Comparison of ENCODE assay signal across 1 cellular context in the genomic region with DNA sequence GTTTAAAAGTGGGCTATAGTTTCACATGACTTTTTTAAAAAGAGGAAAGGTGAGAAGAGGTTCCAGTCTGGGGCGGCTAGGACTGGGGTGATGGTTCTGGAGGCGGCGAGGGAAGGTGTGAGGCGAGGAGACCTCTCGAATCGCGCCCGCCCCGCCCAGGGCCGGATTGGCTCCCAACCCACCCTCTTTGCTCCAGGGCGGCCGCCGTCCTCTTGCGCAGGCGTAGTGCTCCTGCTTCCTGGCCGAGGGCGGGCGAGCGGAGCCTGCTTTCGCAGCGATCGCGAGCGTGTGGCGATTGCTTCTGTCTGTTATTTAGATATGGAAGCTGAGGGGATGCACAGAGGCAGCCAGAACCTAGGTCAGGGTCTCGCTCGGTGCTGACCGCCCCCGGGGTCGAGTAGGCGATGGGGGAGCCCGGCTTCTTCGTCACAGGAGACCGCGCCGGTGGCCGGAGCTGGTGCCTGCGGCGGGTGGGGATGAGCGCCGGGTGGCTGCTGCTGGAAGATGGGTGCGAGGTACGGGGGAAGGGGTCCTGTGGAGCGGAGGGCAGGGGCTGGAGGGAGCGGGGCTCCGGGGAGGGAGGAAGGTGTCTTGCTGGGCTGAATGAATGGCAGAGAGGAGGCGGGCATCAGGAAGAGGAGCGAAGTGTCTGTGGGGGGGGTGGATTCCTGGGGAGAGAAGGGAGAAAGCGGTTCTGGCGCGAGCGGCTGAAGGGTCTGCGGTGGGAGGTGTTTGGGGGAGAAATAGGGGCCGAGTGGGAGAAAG.
TF ChIP-seq lines count a peak whose summit lies in the region.

A gene with protein sequence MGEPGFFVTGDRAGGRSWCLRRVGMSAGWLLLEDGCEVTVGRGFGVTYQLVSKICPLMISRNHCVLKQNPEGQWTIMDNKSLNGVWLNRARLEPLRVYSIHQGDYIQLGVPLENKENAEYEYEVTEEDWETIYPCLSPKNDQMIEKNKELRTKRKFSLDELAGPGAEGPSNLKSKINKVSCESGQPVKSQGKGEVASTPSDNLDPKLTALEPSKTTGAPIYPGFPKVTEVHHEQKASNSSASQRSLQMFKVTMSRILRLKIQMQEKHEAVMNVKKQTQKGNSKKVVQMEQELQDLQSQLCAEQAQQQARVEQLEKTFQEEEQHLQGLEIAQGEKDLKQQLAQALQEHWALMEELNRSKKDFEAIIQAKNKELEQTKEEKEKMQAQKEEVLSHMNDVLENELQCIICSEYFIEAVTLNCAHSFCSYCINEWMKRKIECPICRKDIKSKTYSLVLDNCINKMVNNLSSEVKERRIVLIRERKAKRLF (plus strand): TSS at position 223 of the 765 bp plus-strand sequence. CDS start 182 bp downstream, at position 405.

TF ChIP-seq in HepG2, 621 proteins besides CTCF, POLR2A, EP300 and RAD21 (continued from another document and continues in another):
- TF ChIP-seq, protein P1, sequence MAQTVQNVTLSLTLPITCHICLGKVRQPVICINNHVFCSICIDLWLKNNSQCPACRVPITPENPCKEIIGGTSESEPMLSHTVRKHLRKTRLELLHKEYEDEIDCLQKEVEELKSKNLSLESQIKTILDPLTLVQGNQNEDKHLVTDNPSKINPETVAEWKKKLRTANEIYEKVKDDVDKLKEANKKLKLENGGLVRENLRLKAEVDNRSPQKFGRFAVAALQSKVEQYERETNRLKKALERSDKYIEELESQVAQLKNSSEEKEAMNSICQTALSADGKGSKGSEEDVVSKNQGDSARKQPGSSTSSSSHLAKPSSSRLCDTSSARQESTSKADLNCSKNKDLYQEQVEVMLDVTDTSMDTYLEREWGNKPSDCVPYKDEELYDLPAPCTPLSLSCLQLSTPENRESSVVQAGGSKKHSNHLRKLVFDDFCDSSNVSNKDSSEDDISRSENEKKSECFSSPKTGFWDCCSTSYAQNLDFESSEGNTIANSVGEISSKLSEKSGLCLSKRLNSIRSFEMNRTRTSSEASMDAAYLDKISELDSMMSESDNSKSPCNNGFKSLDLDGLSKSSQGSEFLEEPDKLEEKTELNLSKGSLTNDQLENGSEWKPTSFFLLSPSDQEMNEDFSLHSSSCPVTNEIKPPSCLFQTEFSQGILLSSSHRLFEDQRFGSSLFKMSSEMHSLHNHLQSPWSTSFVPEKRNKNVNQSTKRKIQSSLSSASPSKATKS (CRISPR knock-in tag; IDR thresholded peaks at IDR 0.05): no peak
- TF ChIP-seq PHF5A (CRISPR knock-in tag; IDR thresholded peaks at IDR 0.05; ENCODE audit: low read depth, unreplicated experiment): no peak
- TF ChIP-seq SMAD1 (CRISPR knock-in tag; IDR thresholded peaks at IDR 0.05; ENCODE audit: borderline replicate concordance, low read depth): no peak; the same call in 1 of the 2 replicates
- TF ChIP-seq EED (CRISPR knock-in tag; IDR thresholded peaks at IDR 0.05): no peak
- TF ChIP-seq, protein P2, sequence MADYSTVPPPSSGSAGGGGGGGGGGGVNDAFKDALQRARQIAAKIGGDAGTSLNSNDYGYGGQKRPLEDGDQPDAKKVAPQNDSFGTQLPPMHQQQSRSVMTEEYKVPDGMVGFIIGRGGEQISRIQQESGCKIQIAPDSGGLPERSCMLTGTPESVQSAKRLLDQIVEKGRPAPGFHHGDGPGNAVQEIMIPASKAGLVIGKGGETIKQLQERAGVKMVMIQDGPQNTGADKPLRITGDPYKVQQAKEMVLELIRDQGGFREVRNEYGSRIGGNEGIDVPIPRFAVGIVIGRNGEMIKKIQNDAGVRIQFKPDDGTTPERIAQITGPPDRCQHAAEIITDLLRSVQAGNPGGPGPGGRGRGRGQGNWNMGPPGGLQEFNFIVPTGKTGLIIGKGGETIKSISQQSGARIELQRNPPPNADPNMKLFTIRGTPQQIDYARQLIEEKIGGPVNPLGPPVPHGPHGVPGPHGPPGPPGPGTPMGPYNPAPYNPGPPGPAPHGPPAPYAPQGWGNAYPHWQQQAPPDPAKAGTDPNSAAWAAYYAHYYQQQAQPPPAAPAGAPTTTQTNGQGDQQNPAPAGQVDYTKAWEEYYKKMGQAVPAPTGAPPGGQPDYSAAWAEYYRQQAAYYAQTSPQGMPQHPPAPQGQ (CRISPR knock-in tag; IDR thresholded peaks at IDR 0.05; ENCODE audit: borderline replicate concordance): no peak
- peak; percentile 73; the same call in 1 of the 2 replicates for TF ChIP-seq ZNF264 (CRISPR knock-in tag; IDR thresholded peaks at IDR 0.05)
- TF ChIP-seq, protein P3, sequence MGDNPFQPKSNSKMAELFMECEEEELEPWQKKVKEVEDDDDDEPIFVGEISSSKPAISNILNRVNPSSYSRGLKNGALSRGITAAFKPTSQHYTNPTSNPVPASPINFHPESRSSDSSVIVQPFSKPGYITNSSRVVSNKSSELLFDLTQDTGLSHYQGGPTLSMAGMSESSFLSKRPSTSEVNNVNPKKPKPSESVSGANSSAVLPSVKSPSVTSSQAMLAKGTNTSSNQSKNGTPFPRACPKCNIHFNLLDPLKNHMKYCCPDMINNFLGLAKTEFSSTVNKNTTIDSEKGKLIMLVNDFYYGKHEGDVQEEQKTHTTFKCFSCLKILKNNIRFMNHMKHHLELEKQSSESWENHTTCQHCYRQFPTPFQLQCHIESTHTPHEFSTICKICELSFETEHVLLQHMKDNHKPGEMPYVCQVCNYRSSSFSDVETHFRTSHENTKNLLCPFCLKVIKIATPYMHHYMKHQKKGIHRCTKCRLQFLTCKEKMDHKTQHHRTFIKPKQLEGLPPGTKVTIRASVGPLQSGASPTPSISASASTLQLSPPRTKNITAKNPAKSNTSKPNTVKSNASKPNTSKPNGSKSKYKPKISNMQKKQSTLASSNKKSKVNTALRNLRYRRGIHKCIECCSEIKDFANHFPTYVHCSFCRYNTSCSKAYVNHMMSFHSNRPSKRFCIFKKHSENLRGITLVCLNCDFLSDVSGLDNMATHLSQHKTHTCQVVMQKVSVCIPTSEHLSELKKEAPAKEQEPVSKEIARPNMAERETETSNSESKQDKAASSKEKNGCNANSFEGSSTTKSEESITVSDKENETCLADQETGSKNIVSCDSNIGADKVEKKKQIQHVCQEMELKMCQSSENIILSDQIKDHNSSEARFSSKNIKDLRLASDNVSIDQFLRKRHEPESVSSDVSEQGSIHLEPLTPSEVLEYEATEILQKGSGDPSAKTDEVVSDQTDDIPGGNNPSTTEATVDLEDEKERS (CRISPR knock-in tag; IDR thresholded peaks at IDR 0.05): no peak
- TF ChIP-seq, protein P4, sequence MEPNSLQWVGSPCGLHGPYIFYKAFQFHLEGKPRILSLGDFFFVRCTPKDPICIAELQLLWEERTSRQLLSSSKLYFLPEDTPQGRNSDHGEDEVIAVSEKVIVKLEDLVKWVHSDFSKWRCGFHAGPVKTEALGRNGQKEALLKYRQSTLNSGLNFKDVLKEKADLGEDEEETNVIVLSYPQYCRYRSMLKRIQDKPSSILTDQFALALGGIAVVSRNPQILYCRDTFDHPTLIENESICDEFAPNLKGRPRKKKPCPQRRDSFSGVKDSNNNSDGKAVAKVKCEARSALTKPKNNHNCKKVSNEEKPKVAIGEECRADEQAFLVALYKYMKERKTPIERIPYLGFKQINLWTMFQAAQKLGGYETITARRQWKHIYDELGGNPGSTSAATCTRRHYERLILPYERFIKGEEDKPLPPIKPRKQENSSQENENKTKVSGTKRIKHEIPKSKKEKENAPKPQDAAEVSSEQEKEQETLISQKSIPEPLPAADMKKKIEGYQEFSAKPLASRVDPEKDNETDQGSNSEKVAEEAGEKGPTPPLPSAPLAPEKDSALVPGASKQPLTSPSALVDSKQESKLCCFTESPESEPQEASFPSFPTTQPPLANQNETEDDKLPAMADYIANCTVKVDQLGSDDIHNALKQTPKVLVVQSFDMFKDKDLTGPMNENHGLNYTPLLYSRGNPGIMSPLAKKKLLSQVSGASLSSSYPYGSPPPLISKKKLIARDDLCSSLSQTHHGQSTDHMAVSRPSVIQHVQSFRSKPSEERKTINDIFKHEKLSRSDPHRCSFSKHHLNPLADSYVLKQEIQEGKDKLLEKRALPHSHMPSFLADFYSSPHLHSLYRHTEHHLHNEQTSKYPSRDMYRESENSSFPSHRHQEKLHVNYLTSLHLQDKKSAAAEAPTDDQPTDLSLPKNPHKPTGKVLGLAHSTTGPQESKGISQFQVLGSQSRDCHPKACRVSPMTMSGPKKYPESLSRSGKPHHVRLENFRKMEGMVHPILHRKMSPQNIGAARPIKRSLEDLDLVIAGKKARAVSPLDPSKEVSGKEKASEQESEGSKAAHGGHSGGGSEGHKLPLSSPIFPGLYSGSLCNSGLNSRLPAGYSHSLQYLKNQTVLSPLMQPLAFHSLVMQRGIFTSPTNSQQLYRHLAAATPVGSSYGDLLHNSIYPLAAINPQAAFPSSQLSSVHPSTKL (CRISPR knock-in tag; IDR thresholded peaks at IDR 0.05): peak; percentile 50; the same call in 1 of the 2 replicates
- TF ChIP-seq IKZF1 (IDR thresholded peaks at IDR 0.05): no peak
- TF ChIP-seq FOXK2 (IDR thresholded peaks at IDR 0.05): no peak
- TF ChIP-seq ZNF441 (CRISPR knock-in tag; IDR thresholded peaks at IDR 0.05; ENCODE audit: borderline replicate concordance): peak; percentile 58
- peak; percentile 33; the same call in 1 of the 2 replicates for TF ChIP-seq ETV5 (CRISPR knock-in tag; IDR thresholded peaks at IDR 0.05; ENCODE audit: borderline replicate concordance)
- TF ChIP-seq, protein P5, sequence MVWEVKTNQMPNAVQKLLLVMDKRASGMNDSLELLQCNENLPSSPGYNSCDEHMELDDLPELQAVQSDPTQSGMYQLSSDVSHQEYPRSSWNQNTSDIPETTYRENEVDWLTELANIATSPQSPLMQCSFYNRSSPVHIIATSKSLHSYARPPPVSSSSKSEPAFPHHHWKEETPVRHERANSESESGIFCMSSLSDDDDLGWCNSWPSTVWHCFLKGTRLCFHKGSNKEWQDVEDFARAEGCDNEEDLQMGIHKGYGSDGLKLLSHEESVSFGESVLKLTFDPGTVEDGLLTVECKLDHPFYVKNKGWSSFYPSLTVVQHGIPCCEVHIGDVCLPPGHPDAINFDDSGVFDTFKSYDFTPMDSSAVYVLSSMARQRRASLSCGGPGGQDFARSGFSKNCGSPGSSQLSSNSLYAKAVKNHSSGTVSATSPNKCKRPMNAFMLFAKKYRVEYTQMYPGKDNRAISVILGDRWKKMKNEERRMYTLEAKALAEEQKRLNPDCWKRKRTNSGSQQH (CRISPR knock-in tag; IDR thresholded peaks at IDR 0.05; ENCODE audit: low read depth): no peak; the same call in none of the 2 replicates
- no peak for TF ChIP-seq LCORL (IDR thresholded peaks at IDR 0.05)
- TF ChIP-seq LCORL (CRISPR knock-in tag; IDR thresholded peaks at IDR 0.05): 0 out of 2 replicates have a peak, but pooled peaks have one; percentile 59
- no peak for TF ChIP-seq SMAD3 (CRISPR knock-in tag; IDR thresholded peaks at IDR 0.05)
- no peak for TF ChIP-seq AKAP8 (CRISPR knock-in tag; IDR thresholded peaks at IDR 0.05)
- no peak; the same call in 1 of the 2 replicates for TF ChIP-seq RXRA (CRISPR knock-in tag; IDR thresholded peaks at IDR 0.05)
- TF ChIP-seq MAFK (conservative IDR thresholded peaks at IDR 0.05 in 1 of 2, IDR thresholded peaks at IDR 0.05 in 1 of 2; ENCODE audit: low read length in 2 of 2): no peak
- no peak for TF ChIP-seq MTA1 (CRISPR knock-in tag; IDR thresholded peaks at IDR 0.05; ENCODE audit: borderline replicate concordance)
- TF ChIP-seq, protein P6, sequence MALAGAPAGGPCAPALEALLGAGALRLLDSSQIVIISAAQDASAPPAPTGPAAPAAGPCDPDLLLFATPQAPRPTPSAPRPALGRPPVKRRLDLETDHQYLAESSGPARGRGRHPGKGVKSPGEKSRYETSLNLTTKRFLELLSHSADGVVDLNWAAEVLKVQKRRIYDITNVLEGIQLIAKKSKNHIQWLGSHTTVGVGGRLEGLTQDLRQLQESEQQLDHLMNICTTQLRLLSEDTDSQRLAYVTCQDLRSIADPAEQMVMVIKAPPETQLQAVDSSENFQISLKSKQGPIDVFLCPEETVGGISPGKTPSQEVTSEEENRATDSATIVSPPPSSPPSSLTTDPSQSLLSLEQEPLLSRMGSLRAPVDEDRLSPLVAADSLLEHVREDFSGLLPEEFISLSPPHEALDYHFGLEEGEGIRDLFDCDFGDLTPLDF (CRISPR knock-in tag; IDR thresholded peaks at IDR 0.05): peak; percentile 80
- no peak for TF ChIP-seq NR2F2 (IDR thresholded peaks at IDR 0.05; ENCODE audit: borderline replicate concordance, low read depth)
- TF ChIP-seq ZNF44 (CRISPR knock-in tag; IDR thresholded peaks at IDR 0.05): no peak
- TF ChIP-seq, protein P7, sequence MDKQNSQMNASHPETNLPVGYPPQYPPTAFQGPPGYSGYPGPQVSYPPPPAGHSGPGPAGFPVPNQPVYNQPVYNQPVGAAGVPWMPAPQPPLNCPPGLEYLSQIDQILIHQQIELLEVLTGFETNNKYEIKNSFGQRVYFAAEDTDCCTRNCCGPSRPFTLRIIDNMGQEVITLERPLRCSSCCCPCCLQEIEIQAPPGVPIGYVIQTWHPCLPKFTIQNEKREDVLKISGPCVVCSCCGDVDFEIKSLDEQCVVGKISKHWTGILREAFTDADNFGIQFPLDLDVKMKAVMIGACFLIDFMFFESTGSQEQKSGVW (CRISPR knock-in tag; IDR thresholded peaks at IDR 0.05; ENCODE audit: borderline replicate concordance): no peak
- TF ChIP-seq GFI1 (CRISPR knock-in tag; IDR thresholded peaks at IDR 0.05; ENCODE audit: borderline replicate concordance): no peak; the same call in 1 of the 2 replicates
- no peak for TF ChIP-seq TCF7 (IDR thresholded peaks at IDR 0.05; ENCODE audit: low read depth)
- TF ChIP-seq ZNF317 (CRISPR knock-in tag; IDR thresholded peaks at IDR 0.05): peak; percentile 65; the same call in 1 of the 2 replicates
- TF ChIP-seq RFX1 (IDR thresholded peaks at IDR 0.05): no peak
- no peak for TF ChIP-seq ZNF468 (CRISPR knock-in tag; IDR thresholded peaks at IDR 0.05)
- TF ChIP-seq ZNF143 (CRISPR knock-in tag; IDR thresholded peaks at IDR 0.05): peak; percentile 55; the same call in 1 of the 2 replicates
- TF ChIP-seq, protein P8, sequence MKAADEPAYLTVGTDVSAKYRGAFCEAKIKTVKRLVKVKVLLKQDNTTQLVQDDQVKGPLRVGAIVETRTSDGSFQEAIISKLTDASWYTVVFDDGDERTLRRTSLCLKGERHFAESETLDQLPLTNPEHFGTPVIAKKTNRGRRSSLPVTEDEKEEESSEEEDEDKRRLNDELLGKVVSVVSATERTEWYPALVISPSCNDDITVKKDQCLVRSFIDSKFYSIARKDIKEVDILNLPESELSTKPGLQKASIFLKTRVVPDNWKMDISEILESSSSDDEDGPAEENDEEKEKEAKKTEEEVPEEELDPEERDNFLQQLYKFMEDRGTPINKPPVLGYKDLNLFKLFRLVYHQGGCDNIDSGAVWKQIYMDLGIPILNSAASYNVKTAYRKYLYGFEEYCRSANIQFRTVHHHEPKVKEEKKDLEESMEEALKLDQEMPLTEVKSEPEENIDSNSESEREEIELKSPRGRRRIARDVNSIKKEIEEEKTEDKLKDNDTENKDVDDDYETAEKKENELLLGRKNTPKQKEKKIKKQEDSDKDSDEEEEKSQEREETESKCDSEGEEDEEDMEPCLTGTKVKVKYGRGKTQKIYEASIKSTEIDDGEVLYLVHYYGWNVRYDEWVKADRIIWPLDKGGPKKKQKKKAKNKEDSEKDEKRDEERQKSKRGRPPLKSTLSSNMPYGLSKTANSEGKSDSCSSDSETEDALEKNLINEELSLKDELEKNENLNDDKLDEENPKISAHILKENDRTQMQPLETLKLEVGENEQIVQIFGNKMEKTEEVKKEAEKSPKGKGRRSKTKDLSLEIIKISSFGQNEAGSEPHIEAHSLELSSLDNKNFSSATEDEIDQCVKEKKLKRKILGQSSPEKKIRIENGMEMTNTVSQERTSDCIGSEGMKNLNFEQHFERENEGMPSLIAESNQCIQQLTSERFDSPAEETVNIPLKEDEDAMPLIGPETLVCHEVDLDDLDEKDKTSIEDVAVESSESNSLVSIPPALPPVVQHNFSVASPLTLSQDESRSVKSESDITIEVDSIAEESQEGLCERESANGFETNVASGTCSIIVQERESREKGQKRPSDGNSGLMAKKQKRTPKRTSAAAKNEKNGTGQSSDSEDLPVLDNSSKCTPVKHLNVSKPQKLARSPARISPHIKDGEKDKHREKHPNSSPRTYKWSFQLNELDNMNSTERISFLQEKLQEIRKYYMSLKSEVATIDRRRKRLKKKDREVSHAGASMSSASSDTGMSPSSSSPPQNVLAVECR (CRISPR knock-in tag; IDR thresholded peaks at IDR 0.05; ENCODE audit: borderline replicate concordance): peak; percentile 90
